Comparison of ENCODE assay signal across 1 cellular context in genomic region chr3:14256561-14257342, GRCh38.
TF ChIP-seq lines count a peak whose summit lies in the region.

No MANE protein-coding gene starts in this region.

TF ChIP-seq in GM23338, 12 proteins besides CTCF, POLR2A, EP300 and RAD21 (continued from another document):
- TF ChIP-seq ZNF462 (CRISPR knock-in tag; IDR thresholded peaks at IDR 0.05) (no peak), JUNB (IDR thresholded peaks at IDR 0.05; ENCODE audit: unreplicated experiment) (no peak), POLR2AphosphoS5 (IDR thresholded peaks at IDR 0.05; ENCODE audit: low read depth) (no peak)
